7 cellular contexts compared by ENCODE assay signal in genomic region chr19:47240996-47241918, GRCh38. TPM values are rescaled to one million over a fixed set of nuclear protein-coding genes. Genes with fewer than 3 reads are reported as not detected.
DNase-seq lines count a peak whose midpoint lies in the region; ATAC-seq and TF ChIP-seq lines count a peak whose summit lies in the region.

No MANE protein-coding gene starts in this region.

- H3K9me3 ChIP-seq in mucosa of descending colon: no peaks in the 10 kb centered on the region

- no peak for TF ChIP-seq CTCF in activated CD8-positive, alpha-beta T cell treated with anti-CD3 and anti-CD28 coated beads for 36 hours (IDR thresholded peaks at IDR 0.05)
- no peak for TF ChIP-seq CTCF in mucosa of descending colon (IDR thresholded peaks at IDR 0.05)

- peak; percentile 50 for ATAC-seq in activated CD8-positive, alpha-beta T cell treated with anti-CD3 and anti-CD28 coated beads for 36 hours
- ATAC-seq in mucosa of descending colon: peak; percentile 66
- ATAC-seq in stimulated activated memory B cell treated with anti-CD40 and anti-IgM and Interleukin-4, amounts not matched to agents 10 μg/mL and 1 μg/mL and 100 μg/mL, for 72 hours: peak; percentile 56
- ATAC-seq in GM21526 (IDR thresholded peaks at IDR 0.05; ENCODE audit: low FRiP score, unreplicated experiment): no peak

- H3K36me3 Mint-ChIP-seq in activated CD8-positive, alpha-beta T cell treated with anti-CD3 and anti-CD28 coated beads for 36 hours (ENCODE audit: low read depth): peaks cover 3% of the 10 kb centered on the region
- H3K36me3 Mint-ChIP-seq in stimulated activated memory B cell treated with anti-CD40 and anti-IgM and Interleukin-4, amounts not matched to agents 10 μg/mL and 1 μg/mL and 100 μg/mL, for 72 hours: no peaks in the 10 kb centered on the region

- no peaks in the 10 kb centered on the region for H3K9me3 Mint-ChIP-seq in activated CD8-positive, alpha-beta T cell treated with anti-CD3 and anti-CD28 coated beads for 36 hours
- peaks cover 3% of the 10 kb centered on the region for H3K9me3 Mint-ChIP-seq in stimulated activated memory B cell treated with anti-CD40 and anti-IgM and Interleukin-4, amounts not matched to agents 10 μg/mL and 1 μg/mL and 100 μg/mL, for 72 hours

- DNase-seq in GM19240 (ENCODE audit: insufficient read length, low spot score) (peak; percentile 59), NCI-H2227 (lab: John Stamatoyannopoulos, UW; ENCODE audit: unreplicated experiment) (peak; percentile 81), dermis blood vessel endothelial cell (peak; percentile 85), mucosa of descending colon (peak; percentile 81 to 88 (median 83))
- peak; percentile 95 for DNase-seq in activated CD8-positive, alpha-beta T cell treated with anti-CD3 and anti-CD28 coated beads for 36 hours

- CTCF ChIA-PET in activated CD8-positive, alpha-beta T cell treated with anti-CD3 and anti-CD28 coated beads for 36 hours (lab: Charles Lee): interaction anchor here (1.0 to 2.3 kb wide), 3 partner anchors 15 to 83 kb away, joined by 3 to 7 read pairs (median 6); no protein-coding TSS in a partner anchor

- no peak overlapping the region for H3K4me3 Mint-ChIP-seq in activated CD8-positive, alpha-beta T cell treated with anti-CD3 and anti-CD28 coated beads for 36 hours
- no peak overlapping the region for H3K4me3 Mint-ChIP-seq in stimulated activated memory B cell treated with anti-CD40 and anti-IgM and Interleukin-4, amounts not matched to agents 10 μg/mL and 1 μg/mL and 100 μg/mL, for 72 hours

- H3K27me3 Mint-ChIP-seq in activated CD8-positive, alpha-beta T cell treated with anti-CD3 and anti-CD28 coated beads for 36 hours: no peaks in the 10 kb centered on the region
- no peaks in the 10 kb centered on the region for H3K27me3 Mint-ChIP-seq in stimulated activated memory B cell treated with anti-CD40 and anti-IgM and Interleukin-4, amounts not matched to agents 10 μg/mL and 1 μg/mL and 100 μg/mL, for 72 hours

- H3K4me3 ChIP-seq in mucosa of descending colon: no peak overlapping the region

- intact Hi-C loops in activated CD8-positive, alpha-beta T cell treated with anti-CD3 and anti-CD28 coated beads for 36 hours (cut with micrococcal nuclease): loop anchor here (10.0 kb wide), 1 partner anchor 86 kb away; no protein-coding TSS in a partner anchor
- intact Hi-C loops in mucosa of descending colon (cut with DNase I, micrococcal nuclease): no loop called here

- H3K4me1 Mint-ChIP-seq in activated CD8-positive, alpha-beta T cell treated with anti-CD3 and anti-CD28 coated beads for 36 hours (ENCODE audit: low read depth): peaks cover 24% of the 10 kb centered on the region
- H3K4me1 Mint-ChIP-seq in stimulated activated memory B cell treated with anti-CD40 and anti-IgM and Interleukin-4, amounts not matched to agents 10 μg/mL and 1 μg/mL and 100 μg/mL, for 72 hours: peaks cover 5% of the 10 kb centered on the region

- H3K4me1 ChIP-seq in mucosa of descending colon (ENCODE audit: low read depth): peaks cover 35% of the 10 kb centered on the region

- H3K27ac Mint-ChIP-seq in activated CD8-positive, alpha-beta T cell treated with anti-CD3 and anti-CD28 coated beads for 36 hours: no peak overlapping the region
- no peak overlapping the region for H3K27ac Mint-ChIP-seq in stimulated activated memory B cell treated with anti-CD40 and anti-IgM and Interleukin-4, amounts not matched to agents 10 μg/mL and 1 μg/mL and 100 μg/mL, for 72 hours

- H3K36me3 ChIP-seq in mucosa of descending colon (ENCODE audit: low read depth): no peaks in the 10 kb centered on the region

- POLR2A ChIA-PET in activated CD8-positive, alpha-beta T cell treated with anti-CD3 and anti-CD28 coated beads for 36 hours (lab: Charles Lee): interaction anchor here (0.6 to 4.3 kb wide), 7 partner anchors 9 to 130 kb away, joined by 3 to 23 read pairs (median 3); partner anchors contain the start of gene ZC3H4

RNA-seq across cellular contexts. Expression of gene BBC3, which starts 10.3 kb away (rescaled TPM):
- total RNA-seq in activated CD8-positive, alpha-beta T cell treated with anti-CD3 and anti-CD28 coated beads for 36 hours: 10 to 100 TPM; 23.2 to 26.2 TPM
- total RNA-seq in dermis blood vessel endothelial cell (24.5 and 26.9 TPM in 2 replicates), mucosa of descending colon (10 to 100 TPM; 18.3 to 24.9 (median 22.8) TPM)

RNA-seq across cellular contexts. Expression of gene CCDC9, which starts 15.1 kb away (rescaled TPM):
- 10 to 100 TPM; 24.4 to 27.0 TPM for total RNA-seq in activated CD8-positive, alpha-beta T cell treated with anti-CD3 and anti-CD28 coated beads for 36 hours
- total RNA-seq in dermis blood vessel endothelial cell (3.4 and 4.9 TPM in 2 replicates), mucosa of descending colon (10 to 100 TPM; 33.3 to 46.9 (median 38.7) TPM)

RNA-seq across cellular contexts. Expression of gene INAFM1, which starts 33.4 kb away (rescaled TPM):
- 10 to 100 TPM; 11.4 to 12.7 TPM for total RNA-seq in activated CD8-positive, alpha-beta T cell treated with anti-CD3 and anti-CD28 coated beads for 36 hours
- total RNA-seq in dermis blood vessel endothelial cell (1.1 and 1.5 TPM in 2 replicates), mucosa of descending colon (10 to 100 TPM; 14.7 to 28.9 (median 16.7) TPM)
